ENCODE assay signal across 13 cellular contexts in the genomic region with DNA sequence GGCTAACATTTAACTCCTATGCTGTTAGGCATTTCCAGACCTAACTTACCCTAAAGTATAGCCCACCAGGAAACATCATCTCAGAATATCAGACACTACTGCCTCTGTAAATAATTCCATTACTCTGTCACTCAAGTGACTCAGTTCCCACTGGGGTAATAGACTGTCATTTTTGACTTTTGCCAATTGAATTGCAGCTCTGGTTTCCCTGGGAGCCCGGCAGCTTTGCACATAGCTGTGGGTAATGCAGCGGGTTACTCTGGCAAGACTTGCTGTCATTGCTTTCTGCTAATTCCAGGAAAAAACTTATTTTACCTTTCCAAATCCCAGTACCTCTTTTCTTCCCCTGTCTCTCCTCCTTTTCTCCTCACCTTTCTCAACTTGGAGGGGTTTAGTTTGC.
"Had no signal": no experiment of that assay in that cellular context is flagged by ENCODE, and none has a peak within 500 bp of the region (broad histone marks: within the 10 kb centered on the region; RNA-seq: fewer than 3 reads in every experiment).

No MANE protein-coding gene starts in this region.

- ATAC-seq: gastrocnemius medialis, left ventricle myocardium superior, sciatic nerve, T-helper 17 cell had no signal

- H3K27ac Mint-ChIP-seq: activated CD4-positive, alpha-beta memory T cell treated with anti-CD3 and anti-CD28 coated beads for 36 hours; nephron; T-helper 17 cell had no signal

- H3K27ac ChIP-seq: colonic mucosa, gastrocnemius medialis, testis had no signal

- H3K9me3 Mint-ChIP-seq: activated CD4-positive, alpha-beta memory T cell treated with anti-CD3 and anti-CD28 coated beads for 36 hours; nephron had no signal

- H3K4me3 Mint-ChIP-seq: activated CD4-positive, alpha-beta memory T cell treated with anti-CD3 and anti-CD28 coated beads for 36 hours; nephron; T-helper 17 cell had no signal

- H3K27me3 Mint-ChIP-seq: activated CD4-positive, alpha-beta memory T cell treated with anti-CD3 and anti-CD28 coated beads for 36 hours; T-helper 17 cell had no signal

- DNase-seq: activated CD4-positive, alpha-beta memory T cell treated with anti-CD3 and anti-CD28 coated beads for 36 hours; activated naive CD4-positive, alpha-beta T cell treated with Interleukin-2 at 50 U/mL for 16 hours; colonic mucosa; effector CD4-positive, alpha-beta T cell; gastrocnemius medialis; islet precursor cell; left ventricle myocardium superior; mesendoderm; stimulated activated naive CD4-positive, alpha-beta T cell treated with Interleukin-2 at 50 U/mL for 16 hours; T-helper 17 cell; testis had no signal

- H3K9me3 ChIP-seq: colonic mucosa, gastrocnemius medialis, testis had no signal

- H3K36me3 ChIP-seq: colonic mucosa, gastrocnemius medialis had no signal

- H3K27me3 ChIP-seq: colonic mucosa, gastrocnemius medialis, testis had no signal

- H3K4me3 ChIP-seq: colonic mucosa, gastrocnemius medialis, testis had no signal
